17 cellular contexts compared by ENCODE assay signal in the genomic region with DNA sequence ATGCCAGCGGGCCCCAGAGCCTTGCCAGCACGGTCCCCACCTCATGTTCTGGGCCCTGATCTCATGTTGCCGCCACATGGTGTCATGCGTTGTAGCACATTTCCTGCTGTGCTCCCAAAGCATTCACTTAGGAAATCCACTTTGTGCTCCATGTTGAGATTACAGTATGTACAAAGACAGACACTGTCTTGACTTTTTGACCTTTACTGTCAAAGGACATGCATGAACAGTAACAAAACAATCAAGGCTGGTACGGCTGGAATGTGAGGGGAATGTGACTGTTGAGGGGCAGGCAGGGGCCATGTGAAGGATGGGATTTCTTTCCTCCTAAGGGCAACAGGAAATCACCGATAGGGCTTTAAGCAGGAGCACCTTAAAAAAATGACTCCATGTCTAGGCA. TPM values are rescaled to one million over a fixed set of nuclear protein-coding genes. Genes with fewer than 3 reads are reported as not detected.
DNase-seq lines count a peak whose midpoint lies in the region; TF ChIP-seq lines count a peak whose summit lies in the region.
"Had no signal": no experiment of that assay in that cellular context is flagged by ENCODE, and none has a peak within 500 bp of the region (broad histone marks: within the 10 kb centered on the region; RNA-seq: fewer than 3 reads in every experiment).

No MANE protein-coding gene starts in this region.

- H3K27ac ChIP-seq in neural progenitor cell (no peak overlapping the region), uterus (no peak overlapping the region)
- H3K27ac ChIP-seq: adrenal gland, RWPE1 had no signal

- TF ChIP-seq POLR2A in uterus (IDR thresholded peaks at IDR 0.05): no peak

- no peak overlapping the region for H3K9ac ChIP-seq in neural progenitor cell

- no peak for TF ChIP-seq CTCF in Caco-2 (IDR thresholded peaks at IDR 0.05; ENCODE audit: insufficient read depth in 1 of 2, low read depth in 1 of 2, low read length in 1 of 2, severe bottlenecking in 1 of 2, unreplicated experiment in 1 of 2)
- TF ChIP-seq CTCF in epithelial cell of proximal tubule (conservative IDR thresholded peaks at IDR 0.05; ENCODE audit: low read depth, low read length): no peak
- TF ChIP-seq CTCF in neural progenitor cell (IDR thresholded peaks at IDR 0.05): no peak
- no peak for TF ChIP-seq CTCF in MCF 10A (IDR thresholded peaks at IDR 0.05; ENCODE audit: unreplicated experiment)
- no peak for TF ChIP-seq CTCF in uterus (IDR thresholded peaks at IDR 0.05)

- H2AFZ ChIP-seq in neural progenitor cell (replicated peaks): no peak overlapping the region

- H3K4me3 Mint-ChIP-seq in Caco-2 (ENCODE audit: unreplicated experiment) (no peak overlapping the region), neural progenitor cell (peak overlapping the region; percentile 19), MCF 10A (ENCODE audit: unreplicated experiment) (no peak overlapping the region)
- H3K4me3 Mint-ChIP-seq: T-cell, WTC11 had no signal

- no peak overlapping the region for H3K4me3 ChIP-seq in Caco-2 (ENCODE audit: low read depth, low read length)
- no peak overlapping the region for H3K4me3 ChIP-seq in epithelial cell of proximal tubule (ENCODE audit: low read depth, low read length)
- no peak overlapping the region for H3K4me3 ChIP-seq in neural progenitor cell
- no peak overlapping the region for H3K4me3 ChIP-seq in uterus
- H3K4me3 ChIP-seq: adrenal gland, thoracic aorta had no signal

- H3K4me1 Mint-ChIP-seq in Caco-2 (ENCODE audit: low read depth, unreplicated experiment): peaks cover 23% of the 10 kb centered on the region
- peaks cover 41% of the 10 kb centered on the region for H3K4me1 Mint-ChIP-seq in neural progenitor cell
- peaks cover 10% of the 10 kb centered on the region for H3K4me1 Mint-ChIP-seq in MCF 10A (ENCODE audit: insufficient read depth, unreplicated experiment)

- in situ Hi-C loops in SK-MEL-5 (cut with HindIII; ENCODE audit: low pct_unique_long_range_greater_than_20kb, low sequenced_read_pairs): loop anchor here (25.0 kb wide), 1 partner anchor 93 kb away; no protein-coding TSS in a partner anchor

- H3K4me2 ChIP-seq in neural progenitor cell: no peak overlapping the region

- H3K4me1 ChIP-seq in Caco-2 (peaks cover 14% of the 10 kb centered on the region), neural progenitor cell (peaks cover 17% of the 10 kb centered on the region), uterus (peaks cover 0 to 6% of the 10 kb centered on the region in 2 donors)

- H3K27me3 ChIP-seq in Caco-2 (replicated peaks; ENCODE audit: control insufficient read depth, insufficient read depth, low read length) (no peaks in the 10 kb centered on the region), neural progenitor cell (peaks cover 22% of the 10 kb centered on the region), uterus (no peaks in the 10 kb centered on the region)
- H3K27me3 ChIP-seq: adrenal gland had no signal

- DNase-seq in Caco-2 (peak; percentile 50 to 65), SK-MEL-5 (ENCODE audit: low read depth, low spot score) (peak; percentile 24), epithelial cell of proximal tubule (ENCODE audit: low read depth) (peak; percentile 4), neural progenitor cell (ENCODE audit: low spot score) (no peak), MCF 10A (ENCODE audit: unreplicated experiment) (no peak), NCI-H526 (lab: John Stamatoyannopoulos, UW) (no peak), uterus (no peak)
- no peak for DNase-seq in activated effector memory CD4-positive, alpha-beta T cell treated with Interleukin-2 at 50 U/mL for 16 hours
- DNase-seq: DMS79; NCI-H774; stimulated activated CD4-positive, alpha-beta T cell treated with anti-CD3 and anti-CD28 coated beads, Interleukin-2, amount 100 ng/mL, for 48 hours; T-cell had no signal

- CTCF ChIA-PET in Caco-2 (lab: Charles Lee): no interaction called here
- CTCF ChIA-PET in MCF 10A (lab: Yijun Ruan, JAX): interaction anchor here (1.3 to 2.4 kb wide), 3 partner anchors 27 to 101 kb away, joined by 5 to 8 read pairs (median 5); partner anchors contain the start of gene RPL32

- H3K36me3 Mint-ChIP-seq in Caco-2 (ENCODE audit: insufficient read depth, unreplicated experiment) (peaks cover 21% of the 10 kb centered on the region), neural progenitor cell (peaks cover 3% of the 10 kb centered on the region), MCF 10A (ENCODE audit: insufficient read depth, unreplicated experiment) (no peaks in the 10 kb centered on the region)
- H3K36me3 Mint-ChIP-seq: WTC11 had no signal

- H3K27ac Mint-ChIP-seq in Caco-2 (ENCODE audit: unreplicated experiment) (peak overlapping the region; percentile 9), neural progenitor cell (peak overlapping the region; percentile 15), MCF 10A (ENCODE audit: low read depth, unreplicated experiment) (no peak overlapping the region)
- H3K27ac Mint-ChIP-seq: activated T-helper 2 cell treated with anti-CD3 and anti-CD28 coated beads, Interferon-gamma antibody, Interleukin-2, Interleukin-4, amounts not matched to agents 10 μg/mL and 5 μg/mL and 100 μg/mL, durations not matched to agents 14 hours and 24 hours and 36 hours; WTC11 had no signal

- no peaks in the 10 kb centered on the region for H3K79me2 ChIP-seq in neural progenitor cell (ENCODE audit: low read depth)

- no TSS peak for BruUV-seq in Caco-2 (replicated peaks; lab: Mats Ljungman, UMichigan)
- no TSS peak for BruUV-seq in MCF 10A (replicated peaks; lab: Mats Ljungman, UMichigan)

- POLR2A ChIA-PET in Caco-2 (lab: Charles Lee) (no interaction called here), MCF 10A (lab: Yijun Ruan, JAX) (no interaction called here)

- H3K9me3 Mint-ChIP-seq in Caco-2 (ENCODE audit: unreplicated experiment) (no peaks in the 10 kb centered on the region), neural progenitor cell (no peaks in the 10 kb centered on the region), MCF 10A (ENCODE audit: unreplicated experiment) (no peaks in the 10 kb centered on the region)
- H3K9me3 Mint-ChIP-seq: activated T-helper 2 cell treated with anti-CD3 and anti-CD28 coated beads, Interferon-gamma antibody, Interleukin-2, Interleukin-4, amounts not matched to agents 10 μg/mL and 5 μg/mL and 100 μg/mL, durations not matched to agents 14 hours and 24 hours and 36 hours; T-cell; WTC11 had no signal

- H3K9me3 ChIP-seq in Caco-2 (no peaks in the 10 kb centered on the region), neural progenitor cell (ENCODE audit: low read depth) (no peaks in the 10 kb centered on the region), uterus (no peaks in the 10 kb centered on the region)
- H3K9me3 ChIP-seq: adrenal gland, thoracic aorta had no signal

- H3K27me3 Mint-ChIP-seq in Caco-2 (ENCODE audit: insufficient read depth, unreplicated experiment): peaks cover 3% of the 10 kb centered on the region
- peaks cover 8% of the 10 kb centered on the region for H3K27me3 Mint-ChIP-seq in neural progenitor cell (ENCODE audit: insufficient read depth, low read depth)
- H3K27me3 Mint-ChIP-seq in MCF 10A (ENCODE audit: insufficient read depth, unreplicated experiment): peaks cover 7% of the 10 kb centered on the region

- intact Hi-C loops in Caco-2 (cut with micrococcal nuclease; ENCODE audit: unreplicated experiment): loop anchor here (5.0 kb wide), 3 partner anchors 88 to 757 kb away; no protein-coding TSS in a partner anchor
- intact Hi-C loops in MCF 10A (cut with micrococcal nuclease): loop anchor here (5.0 kb wide), 1 partner anchor 187 kb away; no protein-coding TSS in a partner anchor
- intact Hi-C loops in uterus (cut with DNase I; ENCODE audit: low total_unique reads): loop anchor here (10.0 kb wide), 1 partner anchor 100 kb away; no protein-coding TSS in a partner anchor

- peaks cover 11% of the 10 kb centered on the region for H4K20me1 ChIP-seq in neural progenitor cell (ENCODE audit: low read depth)

- no peaks in the 10 kb centered on the region for H3F3A ChIP-seq in neural progenitor cell (ENCODE audit: low read depth)

- H3K36me3 ChIP-seq in Caco-2 (ENCODE audit: control insufficient read depth, insufficient read depth, low read length) (no peaks in the 10 kb centered on the region), neural progenitor cell (no peaks in the 10 kb centered on the region), uterus (no peaks in the 10 kb centered on the region)

RNA-seq across cellular contexts. Expression of gene RPL32, which starts 53.3 kb away (rescaled TPM):
- total RNA-seq in Caco-2 (2022) (1,713 and 1,899 TPM in 2 replicates), epithelial cell of proximal tubule (1,030 and 1,169 TPM in 2 replicates), neural progenitor cell (ENCODE audit: low replicate concordance) (1,028 and 2,309 TPM in 2 replicates), MCF 10A (2022) (2,288 and 2,498 TPM in 2 replicates), uterus (1,000 to 10,000 TPM in 3 of 4 donors, 100 to 1,000 TPM in 1; 538 to 9,435 (median 3,478) TPM)
- total RNA-seq in SK-MEL-5 (2014; rRNA removed; shearing (Covaris generic)): 3,441 and 3,581 TPM in 2 replicates
- polyA plus RNA-seq in SK-MEL-5 (2015; cell fraction: cytosol; rRNA removed): 1,229 and 1,284 TPM in 2 replicates
- polyA plus RNA-seq in SK-MEL-5 (2015; cell fraction: nucleus; rRNA removed): 323 and 338 TPM in 2 replicates

Comparison
In these comparisons a context has a peak if more than half of its experiments do, and no peak if none do; other contexts are left out.
1. DNase-seq: peak in Caco-2 (2 of 2), SK-MEL-5 (single experiment) and epithelial cell of proximal tubule (single experiment); none in neural progenitor cell (single experiment), MCF 10A (single experiment), activated effector memory CD4-positive, alpha-beta T cell treated with Interleukin-2 at 50 U/mL for 16 hours (single experiment), NCI-H526 (0 of 2) and uterus (0 of 2).